Comparison of ENCODE assay signal across 22 cellular contexts in genomic region chr7:98193474-98194180, GRCh38. TPM values are rescaled to one million over a fixed set of nuclear protein-coding genes. Genes with fewer than 3 reads are reported as not detected.
"Had no signal": no experiment of that assay in that cellular context is flagged by ENCODE, and none has a peak within 500 bp of the region (broad histone marks: within the 10 kb centered on the region; RNA-seq: fewer than 3 reads in every experiment).

No MANE protein-coding gene starts in this region.

- DNase-seq: Karpas-422, KG1, MG63, NCI-H1092, NCI-H1105 treated with DMSO at 0.1 percent for 48 hours, NCI-H1417 treated with DMSO at 0.1 percent for 48 hours, NCI-H146, NCI-H1694 treated with DMSO at 0.1 percent for 48 hours, NCI-H1930, NCI-H2081 treated with DMSO at 0.1 percent for 48 hours, NCI-H2171, NCI-H226, NCI-H446, NCI-H510A, NCI-H524 treated with DMSO at 0.1 percent for 48 hours, NCI-H69, NCI-H774, Right ventricle myocardium superior, RPMI8226, SIG-M5 had no signal

RNA-seq across cellular contexts. Expression of gene BHLHA15, which starts 17.6 kb away (rescaled TPM):
- total RNA-seq: IMR-90, Right ventricle myocardium superior, SJSA1 had no signal
